Comparison of ENCODE assay signal across 23 cellular contexts in the genomic region with DNA sequence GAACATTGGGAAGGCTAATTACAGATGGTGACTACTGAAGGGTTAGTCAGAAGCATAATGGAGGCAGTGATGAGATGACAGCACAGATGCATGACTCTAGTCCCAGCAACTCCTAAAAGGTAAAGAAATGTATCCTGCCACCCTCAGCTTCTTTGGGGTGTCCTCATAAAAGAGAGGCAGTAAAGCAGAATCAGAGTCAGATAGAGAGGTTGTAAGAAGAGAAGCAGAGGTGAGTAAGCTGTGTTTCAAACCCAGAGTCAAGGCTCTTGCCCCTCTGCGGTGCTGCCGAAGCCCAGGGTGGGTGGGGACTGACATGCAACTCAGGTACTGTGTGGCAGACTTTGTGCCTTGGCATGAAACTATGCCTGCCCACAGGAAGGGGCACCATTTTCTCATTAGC.
"Had no signal": no experiment of that assay in that cellular context is flagged by ENCODE, and none has a peak within 500 bp of the region (broad histone marks: within the 10 kb centered on the region; RNA-seq: fewer than 3 reads in every experiment).

No MANE protein-coding gene starts in this region.

- H3K9ac ChIP-seq: SK-N-SH had no signal

- H3K27me3 ChIP-seq: ascending aorta, SJSA1 had no signal

- H3K9me3 Mint-ChIP-seq: activated CD4-positive, alpha-beta memory T cell treated with anti-CD3 and anti-CD28 coated beads for 36 hours; activated naive CD8-positive, alpha-beta T cell treated with anti-CD3 and anti-CD28 coated beads for 36 hours; activated T-helper 17 cell treated with anti-CD3 and anti-CD28 coated beads, Interleukin-2, amount 50 U/mL, for 72 hours; central memory CD8-positive, alpha-beta T cell; IgD-negative memory B cell; T-helper 1 cell treated with Interleukin-12 subunit alpha and Interleukin-12 subunit beta and Interleukin-4 antibody, amounts not matched to agents 30 μg/mL and 1 μg/mL, for 36 hours; T-helper 2 cell treated with Interferon-gamma antibody and Interleukin-4, amounts not matched to agents 5 μg/mL and 100 μg/mL, for 36 hours had no signal

- H3K9me3 ChIP-seq: ascending aorta, SJSA1, SK-N-SH had no signal

- H3K4me1 Mint-ChIP-seq: central memory CD8-positive, alpha-beta T cell had no signal

- H3K4me3 Mint-ChIP-seq: activated CD4-positive, alpha-beta memory T cell treated with anti-CD3 and anti-CD28 coated beads for 36 hours; activated CD4-positive, alpha-beta T cell treated with anti-CD3 and anti-CD28 coated beads, Interleukin-2, amount 10 ng/mL, durations not matched to agents 7 days and 5 days; activated naive CD8-positive, alpha-beta T cell treated with anti-CD3 and anti-CD28 coated beads for 36 hours; activated T-helper 17 cell treated with anti-CD3 and anti-CD28 coated beads, Interleukin-2, amount 50 U/mL, for 72 hours; central memory CD8-positive, alpha-beta T cell; T-helper 1 cell treated with Interleukin-12 subunit alpha and Interleukin-12 subunit beta and Interleukin-4 antibody, amounts not matched to agents 30 μg/mL and 1 μg/mL, for 36 hours; T-helper 2 cell treated with Interferon-gamma antibody and Interleukin-4, amounts not matched to agents 5 μg/mL and 100 μg/mL, for 36 hours had no signal

- ATAC-seq: activated T-helper 17 cell treated with anti-CD3 and anti-CD28 coated beads, Interleukin-2, amount 50 U/mL, for 72 hours had no signal

- FAIRE-seq: TTC549 had no signal

- DNase-seq: activated CD4-positive, alpha-beta T cell treated with anti-CD3 and anti-CD28 coated beads, Interleukin-2, amount 10 ng/mL, durations not matched to agents 7 days and 5 days; activated CD8-positive, alpha-beta memory T cell treated with anti-CD3 and anti-CD28 coated beads, Interleukin-2, amount 50 U/mL, for 4 hours; activated effector memory CD4-positive, alpha-beta T cell treated with anti-CD3 and anti-CD28 coated beads, Interleukin-2, amount 50 U/mL, for 16 hours; activated naive CD4-positive, alpha-beta T cell; activated naive CD4-positive, alpha-beta T cell treated with anti-CD3 and anti-CD28 coated beads, Interleukin-2, amount 50 U/mL, for 16 hours; activated naive CD8-positive, alpha-beta T cell treated with anti-CD3 and anti-CD28 coated beads for 36 hours; activated T-cell treated with anti-CD3 and anti-CD28 coated beads for 4 hours; activated T-cell treated with anti-CD3 and anti-CD28 coated beads, Interleukin-2, amount 50 U/mL, for 48 hours; amniotic stem cell; MM.1S; MV-4-11; NCI-H524 treated with DMSO at 0.1 percent for 48 hours; SK-N-SH had no signal

- H3K27ac Mint-ChIP-seq: activated CD4-positive, alpha-beta memory T cell treated with anti-CD3 and anti-CD28 coated beads for 36 hours; activated CD4-positive, alpha-beta T cell treated with anti-CD3 and anti-CD28 coated beads, Interleukin-2, amount 10 ng/mL, durations not matched to agents 7 days and 5 days; activated naive CD8-positive, alpha-beta T cell treated with anti-CD3 and anti-CD28 coated beads for 36 hours; activated T-helper 17 cell treated with anti-CD3 and anti-CD28 coated beads, Interleukin-2, amount 50 U/mL, for 72 hours; T-helper 1 cell treated with Interleukin-12 subunit alpha and Interleukin-12 subunit beta and Interleukin-4 antibody, amounts not matched to agents 30 μg/mL and 1 μg/mL, for 36 hours; T-helper 2 cell treated with Interferon-gamma antibody and Interleukin-4, amounts not matched to agents 5 μg/mL and 100 μg/mL, for 36 hours had no signal

- H3K36me3 Mint-ChIP-seq: activated CD4-positive, alpha-beta memory T cell treated with anti-CD3 and anti-CD28 coated beads for 36 hours; activated naive CD8-positive, alpha-beta T cell treated with anti-CD3 and anti-CD28 coated beads for 36 hours; IgD-negative memory B cell had no signal

- H2AFZ ChIP-seq: PC-9 had no signal

- H3K4me2 ChIP-seq: PC-9, SK-N-SH had no signal

- H3K4me3 ChIP-seq: ascending aorta, PC-9, SJSA1 had no signal

- H3K36me3 ChIP-seq: ascending aorta, SJSA1 had no signal

- H3K27ac ChIP-seq: ascending aorta, PC-9, SJSA1 had no signal

- H3K27me3 Mint-ChIP-seq: activated CD4-positive, alpha-beta memory T cell treated with anti-CD3 and anti-CD28 coated beads for 36 hours; activated CD4-positive, alpha-beta T cell treated with anti-CD3 and anti-CD28 coated beads, Interleukin-2, amount 10 ng/mL, durations not matched to agents 7 days and 5 days; activated naive CD8-positive, alpha-beta T cell treated with anti-CD3 and anti-CD28 coated beads for 36 hours; activated T-helper 17 cell treated with anti-CD3 and anti-CD28 coated beads, Interleukin-2, amount 50 U/mL, for 72 hours; IgD-negative memory B cell had no signal

- H3K4me1 ChIP-seq: ascending aorta, SJSA1 had no signal
